15 cellular contexts compared by ENCODE assay signal in the genomic region with DNA sequence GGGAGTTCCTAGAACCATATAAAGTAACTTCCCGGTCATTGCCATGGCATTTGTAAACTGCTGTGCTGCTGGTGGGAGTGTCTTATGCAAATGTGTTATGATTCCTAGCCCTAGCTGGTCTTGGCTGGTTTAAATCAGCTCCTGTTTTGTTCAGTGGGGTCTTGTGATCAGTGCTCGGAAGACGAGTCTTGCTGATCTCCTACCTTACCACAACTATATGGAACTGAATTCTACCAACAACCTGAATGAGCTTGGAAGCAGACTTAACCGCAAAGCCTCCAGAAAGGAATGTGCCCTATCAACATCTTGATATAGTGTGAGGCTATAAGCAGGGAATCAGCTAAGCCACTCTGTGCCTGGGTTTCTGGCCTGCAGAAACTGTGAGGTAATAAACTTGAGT. TPM values are rescaled to one million over a fixed set of nuclear protein-coding genes. Genes with fewer than 3 reads are reported as not detected.
DNase-seq lines count a peak whose midpoint lies in the region; ATAC-seq, FAIRE-seq and TF ChIP-seq lines count a peak whose summit lies in the region.
"Had no signal": no experiment of that assay in that cellular context is flagged by ENCODE, and none has a peak within 500 bp of the region (broad histone marks: within the 10 kb centered on the region; RNA-seq: fewer than 3 reads in every experiment).

No MANE protein-coding gene starts in this region.

- no peaks in the 10 kb centered on the region for H3K9me3 ChIP-seq in K562 (replicated peaks; ENCODE audit: control insufficient read depth, insufficient read depth, low read depth, low read length)
- no peaks in the 10 kb centered on the region for H3K9me3 ChIP-seq in keratinocyte (ENCODE audit: control insufficient read depth, low read depth, low read length)
- H3K9me3 ChIP-seq: esophagus squamous epithelium, testis had no signal

- no peaks in the 10 kb centered on the region for H3K4me1 Mint-ChIP-seq in activated naive CD4-positive, alpha-beta T cell treated with anti-CD3 and anti-CD28 coated beads for 36 hours (ENCODE audit: low read depth)
- H3K4me1 Mint-ChIP-seq: activated naive CD4-positive, alpha-beta T cell treated with anti-CD3 and anti-CD28 coated beads, Interleukin-2, amount 50 U/mL, for 24 hours had no signal

- peaks cover 4% of the 10 kb centered on the region for H3K9me3 Mint-ChIP-seq in activated naive CD4-positive, alpha-beta T cell treated with anti-CD3 and anti-CD28 coated beads for 36 hours
- H3K9me3 Mint-ChIP-seq: activated naive CD4-positive, alpha-beta T cell treated with anti-CD3 and anti-CD28 coated beads, Interleukin-2, amount 50 U/mL, for 24 hours; natural killer cell treated with Interleukin-12 subunit alpha and Interleukin-12 subunit beta and Interleukin-15 and Interleukin-18, amount 100 ng/mL, for 72 hours had no signal

- peak; percentile 28 for FAIRE-seq in HTR-8/SVneo (lab: Jason Lieb, UNC)
- FAIRE-seq in K562 (lab: Jason Lieb, UNC), result no peak
- peak; percentile 26 for FAIRE-seq in keratinocyte (lab: Jason Lieb, UNC)
- FAIRE-seq in frontal cortex (lab: Jason Lieb, UNC), result no peak

- H3K4me2 ChIP-seq in K562 (ENCODE audit: insufficient read depth, low read length) (peak overlapping the region; percentile 43), keratinocyte (ENCODE audit: control insufficient read depth, extremely low read depth, insufficient read depth, low read depth, low read length) (no peak overlapping the region)

- TF ChIP-seq RAD21 in K562 (CRISPR knock-in tag; conservative IDR thresholded peaks at IDR 0.05 in 1 of 2, IDR thresholded peaks at IDR 0.05 in 1 of 2), result no peak

- H3K27ac ChIP-seq in K562 (ENCODE audit: extremely low read depth, low read depth, low read length), result no peak overlapping the region
- H3K27ac ChIP-seq in keratinocyte (ENCODE audit: control insufficient read depth, insufficient read depth, low read length), result no peak overlapping the region
- H3K27ac ChIP-seq: coronary artery, esophagus squamous epithelium, testis had no signal

- DNase-seq in HTR-8/SVneo (ENCODE audit: insufficient read length, low spot score) (no peak), K562 (ENCODE audit: extremely low read depth in 1 of 4, low spot score in 3 of 4) (peak in 1 of 4 experiments; percentile 8), keratinocyte (ENCODE audit: low read depth, low spot score) (no peak), stromal cell of bone marrow (ENCODE audit: low read depth) (peak; percentile 43), frontal cortex (ENCODE audit: low spot score in 2 of 2) (no peak)
- DNase-seq in activated naive CD4-positive, alpha-beta T cell treated with anti-CD3 and anti-CD28 coated beads for 36 hours, result no peak
- DNase-seq: esophagus squamous epithelium, kidney glomerular epithelial cell, NCI-H1417 treated with DMSO at 0.1 percent for 48 hours, NCI-H524, testis had no signal

- no peaks in the 10 kb centered on the region for H4K20me1 ChIP-seq in K562 (replicated peaks; ENCODE audit: control insufficient read depth, insufficient read depth, low read length)
- no peaks in the 10 kb centered on the region for H4K20me1 ChIP-seq in keratinocyte (ENCODE audit: control insufficient read depth, extremely low read depth, insufficient read depth, low read length)

- H3K79me2 ChIP-seq in K562 (ENCODE audit: control insufficient read depth, insufficient read depth, low read length) (no peaks in the 10 kb centered on the region), keratinocyte (ENCODE audit: control insufficient read depth, insufficient read depth, low read length) (no peaks in the 10 kb centered on the region)

- CTCF ChIA-PET in K562 (lab: Yijun Ruan, JAX; ENCODE audit: low intra/inter-chr PET ratio), result no interaction called here
- CTCF ChIA-PET in activated naive CD4-positive, alpha-beta T cell treated with anti-CD3 and anti-CD28 coated beads for 36 hours (lab: Charles Lee), result interaction anchor here (0.6 to 0.7 kb wide), 2 partner anchors 34 to 168 kb away, joined by 3 read pairs; no protein-coding TSS in a partner anchor

- WGBS in K562 (ENCODE audit: insufficient coverage, low coverage, missing lambda C conversion rate), result 10% methylated on average over 4 of the region's 4 CpGs

- ATAC-seq in K562 (peak; percentile 75), HG03342 (IDR thresholded peaks at IDR 0.05; ENCODE audit: unreplicated experiment) (no peak)
- ATAC-seq: natural killer cell treated with Interleukin-12 subunit alpha and Interleukin-12 subunit beta and Interleukin-15 and Interleukin-18, amount 100 ng/mL, for 72 hours had no signal

- H3K4me1 ChIP-seq in K562 (replicated peaks in 1 of 2; ENCODE audit: control insufficient read depth in 2 of 2, insufficient read depth in 2 of 2, low read length in 2 of 2) (no peaks in the 10 kb centered on the region; a peak in 2 of 5 replicates), keratinocyte (ENCODE audit: control insufficient read depth, extremely low read depth, insufficient read depth, low read length) (peaks cover 3% of the 10 kb centered on the region)
- H3K4me1 ChIP-seq: esophagus squamous epithelium, testis had no signal

- TF ChIP-seq EP300 in K562 (IDR thresholded peaks at IDR 0.05; ENCODE audit: low read length), result no peak

- no peak for TF ChIP-seq POLR2A in K562 (conservative IDR thresholded peaks at IDR 0.05)

- no peak overlapping the region for H3K27ac Mint-ChIP-seq in activated naive CD4-positive, alpha-beta T cell treated with anti-CD3 and anti-CD28 coated beads for 36 hours
- H3K27ac Mint-ChIP-seq: activated naive CD4-positive, alpha-beta T cell treated with anti-CD3 and anti-CD28 coated beads, Interleukin-2, amount 50 U/mL, for 24 hours; natural killer cell treated with Interleukin-12 subunit alpha and Interleukin-12 subunit beta and Interleukin-15 and Interleukin-18, amount 100 ng/mL, for 72 hours had no signal

- H3K9me1 ChIP-seq in K562 (ENCODE audit: control insufficient read depth, insufficient read depth, low read length), result no peaks in the 10 kb centered on the region
- no peaks in the 10 kb centered on the region for H3K9me1 ChIP-seq in keratinocyte (ENCODE audit: control insufficient read depth, extremely low read depth, insufficient read depth, low read length)

- no peak overlapping the region for H3K9ac ChIP-seq in K562 (ENCODE audit: insufficient read depth in 1 of 2, low read depth in 2 of 2, low read length in 2 of 2)
- no peak overlapping the region for H3K9ac ChIP-seq in keratinocyte (ENCODE audit: control insufficient read depth, extremely low read depth, insufficient read depth, low read length)

- in situ Hi-C loops in K562 (cut with MboI), result no loop called here

- no peaks in the 10 kb centered on the region; a peak in 1 of 5 replicates for H3K27me3 ChIP-seq in K562 (ENCODE audit: control insufficient read depth in 2 of 2, insufficient read depth in 2 of 2, low read length in 2 of 2)
- H3K27me3 ChIP-seq in keratinocyte (ENCODE audit: control insufficient read depth, extremely low read depth, insufficient read depth, low read length), result no peaks in the 10 kb centered on the region
- H3K27me3 ChIP-seq: esophagus squamous epithelium, testis had no signal

- H3K4me3 Mint-ChIP-seq in activated naive CD4-positive, alpha-beta T cell treated with anti-CD3 and anti-CD28 coated beads for 36 hours, result no peak overlapping the region
- H3K4me3 Mint-ChIP-seq: activated naive CD4-positive, alpha-beta T cell treated with anti-CD3 and anti-CD28 coated beads, Interleukin-2, amount 50 U/mL, for 24 hours; natural killer cell treated with Interleukin-12 subunit alpha and Interleukin-12 subunit beta and Interleukin-15 and Interleukin-18, amount 100 ng/mL, for 72 hours had no signal

- H3K27me3 Mint-ChIP-seq in activated naive CD4-positive, alpha-beta T cell treated with anti-CD3 and anti-CD28 coated beads for 36 hours (ENCODE audit: low read depth), result no peaks in the 10 kb centered on the region
- H3K27me3 Mint-ChIP-seq: activated naive CD4-positive, alpha-beta T cell treated with anti-CD3 and anti-CD28 coated beads, Interleukin-2, amount 50 U/mL, for 24 hours; natural killer cell treated with Interleukin-12 subunit alpha and Interleukin-12 subunit beta and Interleukin-15 and Interleukin-18, amount 100 ng/mL, for 72 hours had no signal

- peak overlapping the region; percentile 46; the same call in 1 of the 2 replicates for H2AFZ ChIP-seq in K562 (ENCODE audit: low read depth, low read length)
- no peak overlapping the region for H2AFZ ChIP-seq in keratinocyte (ENCODE audit: control insufficient read depth, low read length)

- H3K36me3 ChIP-seq in K562 (ENCODE audit: control insufficient read depth, insufficient read depth, low read length) (no peaks in the 10 kb centered on the region), keratinocyte (ENCODE audit: control insufficient read depth in 2 of 2, extremely low read depth in 1 of 2, insufficient read depth in 2 of 2, low read length in 2 of 2) (no peaks in the 10 kb centered on the region)
- H3K36me3 ChIP-seq: esophagus squamous epithelium had no signal

- no peak overlapping the region for H3K4me3 ChIP-seq in K562
- H3K4me3 ChIP-seq in keratinocyte (ENCODE audit: control insufficient read depth in 2 of 3, extremely low read depth in 1 of 3, insufficient read depth in 2 of 3, low read depth in 1 of 3, low read length in 3 of 3), result no peak overlapping the region
- H3K4me3 ChIP-seq: coronary artery, esophagus squamous epithelium, testis had no signal

- no peaks in the 10 kb centered on the region for H3K36me3 Mint-ChIP-seq in activated naive CD4-positive, alpha-beta T cell treated with anti-CD3 and anti-CD28 coated beads for 36 hours (ENCODE audit: low read depth)
- H3K36me3 Mint-ChIP-seq: natural killer cell treated with Interleukin-12 subunit alpha and Interleukin-12 subunit beta and Interleukin-15 and Interleukin-18, amount 100 ng/mL, for 72 hours had no signal

- POLR2A ChIA-PET in K562 (lab: Yijun Ruan, JAX), result interaction anchor here (0.5 to 0.6 kb wide), 2 partner anchors 9 to 295 kb away, joined by 3 to 4 read pairs; no protein-coding TSS in a partner anchor

- intact Hi-C loops in K562 (cut with micrococcal nuclease), result no loop called here
- intact Hi-C loops in activated naive CD4-positive, alpha-beta T cell treated with anti-CD3 and anti-CD28 coated beads for 36 hours (cut with micrococcal nuclease), result no loop called here

- no TSS peak for BruUV-seq in K562 (replicated peaks; lab: Mats Ljungman, UMichigan)

- no peak for TF ChIP-seq CTCF in K562 (IDR thresholded peaks at IDR 0.05 in 2 of 3, conservative IDR thresholded peaks at IDR 0.05 in 1 of 3; ENCODE audit: insufficient read depth in 2 of 3, low read depth in 1 of 3, low read length in 3 of 3)
- no peak for TF ChIP-seq CTCF in keratinocyte (optimal IDR thresholded peaks at IDR 0.05 in 1 of 3, IDR thresholded peaks at IDR 0.05 in 1 of 3, conservative IDR thresholded peaks at IDR 0.05 in 1 of 3; ENCODE audit: extremely low read depth in 1 of 3, insufficient read depth in 2 of 3, low read length in 3 of 3)

- dilution Hi-C loops in keratinocyte (cut with MboI; ENCODE audit: extremely low pct_ligation_motif_present, low sequenced_read_pairs), result no loop called here

RNA-seq across cellular contexts. Expression of a gene that starts 33.5 kb away (rescaled TPM):
- total RNA-seq in K562 (2011; cell fraction: chromatin; rRNA removed; ENCODE audit: low replicate concordance), result 11.4 and 20.9 TPM in 2 replicates
- 8.0 and 10.5 TPM in 2 replicates for total RNA-seq in K562 (2011; cell fraction: nucleolus; rRNA removed)
- total RNA-seq in K562 (2011; cell fraction: nucleoplasm; rRNA removed), result 19.5 and 32.4 TPM in 2 replicates
- total RNA-seq in K562 (2014; rRNA removed) (58.0 and 59.3 TPM in 2 replicates), K562 (2014; rRNA removed; fragmentation: Illumina TruSeq; extraction: Trizol) (57.3 and 57.5 TPM in 2 replicates), K562 (2015; rRNA removed; fragmentation: Illumina TruSeq; extraction: Trizol) (53.2 and 55.1 TPM in 2 replicates), K562 (2021) (70.0 and 84.1 TPM in 2 replicates), frontal cortex (17.1 TPM)
- polyA plus RNA-seq in K562 (2011; rRNA removed) (37.6 and 73.7 TPM in 2 replicates), K562 (2014; fragmentation: Illumina TruSeq; extraction: Trizol) (26.7 and 30.9 TPM in 2 replicates), K562 (2014; fragmentation: Nextera tagmentation; extraction: Ambion mirVana) (10 to 100 TPM; 25.7 to 33.2 TPM), K562 (2014; rRNA removed) (58.9 and 70.2 TPM in 2 replicates), keratinocyte (27.7 to 66.4 TPM (median 42.2 TPM) in 3 replicates)
- 15.2 and 19.0 TPM in 2 replicates for polyA plus RNA-seq in K562 (2011; cell fraction: cytosol; rRNA removed)
- 11.7 and 13.1 TPM in 2 replicates for polyA plus RNA-seq in K562 (2011; cell fraction: nucleus; rRNA removed)
- 37.9 and 80.1 TPM in 2 replicates for polyA plus RNA-seq in K562 (2012)
- polyA minus RNA-seq in K562 (2011; rRNA and poly(A)+ RNA removed), result 4.4 and 9.5 TPM in 2 replicates
- 9.3 and 12.3 TPM in 2 replicates for polyA minus RNA-seq in K562 (2011; cell fraction: cytosol; rRNA and poly(A)+ RNA removed)
- 9.0 and 15.3 TPM in 2 replicates for polyA minus RNA-seq in K562 (2011; cell fraction: nucleus; rRNA and poly(A)+ RNA removed)
- polyA plus RNA-seq in keratinocyte (2011; ENCODE audit: low read depth), result 18.5 TPM
- polyA plus RNA-seq in keratinocyte (2011; cell fraction: cytosol; rRNA removed), result 28.7 and 46.0 TPM in 2 replicates
- 8.3 and 9.0 TPM in 2 replicates for polyA plus RNA-seq in keratinocyte (2011; cell fraction: nucleus; rRNA removed)
- polyA plus RNA-seq in keratinocyte (2012; ENCODE audit: low replicate concordance), result 50.9 and 65.0 TPM in 2 replicates
- 10.3 to 14.2 TPM (median 11.6 TPM) in 3 replicates for polyA minus RNA-seq in keratinocyte
- polyA minus RNA-seq in keratinocyte (2011; cell fraction: cytosol; rRNA and poly(A)+ RNA removed), result 18.2 TPM
- 3.9 and 4.3 TPM in 2 replicates for polyA minus RNA-seq in keratinocyte (2011; cell fraction: nucleus; rRNA and poly(A)+ RNA removed)
- total RNA-seq in activated naive CD4-positive, alpha-beta T cell treated with anti-CD3 and anti-CD28 coated beads for 36 hours, result 10 to 100 TPM; 69.7 to 76.5 TPM
